ENCODE assay signal across 18 cellular contexts in the genomic region with DNA sequence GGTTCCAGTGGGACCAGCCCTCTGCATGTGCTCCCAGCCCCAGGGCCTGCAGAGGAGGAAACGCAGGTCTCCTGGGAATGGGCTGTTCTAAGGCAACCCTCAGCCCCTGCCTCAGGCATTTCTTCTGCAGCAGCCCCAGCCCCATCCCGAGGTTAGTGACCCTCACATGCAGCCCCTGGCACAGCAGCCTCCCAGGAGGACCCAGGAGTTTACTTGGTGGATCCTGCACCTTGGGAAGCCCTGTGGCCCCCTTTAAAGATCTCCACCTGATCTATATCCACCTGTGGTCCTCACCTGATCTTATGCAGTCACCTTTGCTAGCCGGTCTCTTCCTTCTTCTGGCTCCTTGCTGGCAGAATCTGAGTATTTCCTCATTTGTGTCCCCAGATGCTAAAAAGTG. TPM values are rescaled to one million over a fixed set of nuclear protein-coding genes. Genes with fewer than 3 reads are reported as not detected.
"Had no signal": no experiment of that assay in that cellular context is flagged by ENCODE, and none has a peak within 500 bp of the region (broad histone marks: within the 10 kb centered on the region; RNA-seq: fewer than 3 reads in every experiment).

No MANE protein-coding gene starts in this region.

RNA-seq across cellular contexts. Expression of gene IQCF1, which starts 25.8 kb away (rescaled TPM):
- total RNA-seq: activated B cell treated with CpG ODN at 0.5 μM for 24 hours; activated CD4-positive, alpha-beta memory T cell treated with anti-CD3 and anti-CD28 coated beads for 36 hours; activated CD4-positive, alpha-beta T cell treated with anti-CD3 and anti-CD28 coated beads, Interleukin-2, amount 10 ng/mL, durations not matched to agents 24 days and 14 days; activated CD8-positive, alpha-beta memory T cell treated with anti-CD3 and anti-CD28 coated beads, Interleukin-2, amount 10 ng/mL, durations not matched to agents 7 days and 5 days; activated CD8-positive, alpha-beta T cell treated with anti-CD3 and anti-CD28 coated beads for 36 hours; activated naive CD4-positive, alpha-beta T cell treated with anti-CD3 and anti-CD28 coated beads for 36 hours; activated naive CD4-positive, alpha-beta T cell treated with anti-CD3 and anti-CD28 coated beads, Interleukin-2, amount 50 U/mL, for 72 hours; activated naive CD8-positive, alpha-beta T cell treated with anti-CD3 and anti-CD28 coated beads for 36 hours; activated T-cell treated with anti-CD3 and anti-CD28 coated beads, Interleukin-2, amount 50 U/mL, for 4 hours; activated T-cell treated with anti-CD3 and anti-CD28 coated beads, Interleukin-2, amount 50 U/mL, for 72 hours; activated T-helper 1 cell treated with anti-CD3 and anti-CD28 coated beads, Interleukin-12 subunit alpha, Interleukin-12 subunit beta, Interleukin-2, Interleukin-4 antibody, amounts not matched to agents 30 ng/mL and 10 ng/mL and 1 ng/mL, durations not matched to agents 14 hours and 24 hours and 36 hours; adrenal gland; aorta; astrocyte; body of pancreas; breast epithelium; cardiac septum had no signal

RNA-seq across cellular contexts. Expression of gene GPR62, which starts 26.2 kb away (rescaled TPM):
- total RNA-seq: activated B cell treated with CpG ODN at 0.5 μM for 24 hours; activated CD4-positive, alpha-beta memory T cell treated with anti-CD3 and anti-CD28 coated beads for 36 hours; activated CD4-positive, alpha-beta T cell treated with anti-CD3 and anti-CD28 coated beads, Interleukin-2, amount 10 ng/mL, durations not matched to agents 24 days and 14 days; activated CD8-positive, alpha-beta memory T cell treated with anti-CD3 and anti-CD28 coated beads, Interleukin-2, amount 10 ng/mL, durations not matched to agents 7 days and 5 days; activated CD8-positive, alpha-beta T cell treated with anti-CD3 and anti-CD28 coated beads for 36 hours; activated naive CD4-positive, alpha-beta T cell treated with anti-CD3 and anti-CD28 coated beads for 36 hours; activated naive CD4-positive, alpha-beta T cell treated with anti-CD3 and anti-CD28 coated beads, Interleukin-2, amount 50 U/mL, for 72 hours; activated naive CD8-positive, alpha-beta T cell treated with anti-CD3 and anti-CD28 coated beads for 36 hours; activated T-cell treated with anti-CD3 and anti-CD28 coated beads, Interleukin-2, amount 50 U/mL, for 4 hours; activated T-helper 1 cell treated with anti-CD3 and anti-CD28 coated beads, Interleukin-12 subunit alpha, Interleukin-12 subunit beta, Interleukin-2, Interleukin-4 antibody, amounts not matched to agents 30 ng/mL and 10 ng/mL and 1 ng/mL, durations not matched to agents 14 hours and 24 hours and 36 hours; activated T-helper 17 cell treated with anti-CD3 and anti-CD28 coated beads, Interleukin-2, amount 50 U/mL, for 72 hours; aorta; astrocyte; body of pancreas had no signal
